In the genomic region with DNA sequence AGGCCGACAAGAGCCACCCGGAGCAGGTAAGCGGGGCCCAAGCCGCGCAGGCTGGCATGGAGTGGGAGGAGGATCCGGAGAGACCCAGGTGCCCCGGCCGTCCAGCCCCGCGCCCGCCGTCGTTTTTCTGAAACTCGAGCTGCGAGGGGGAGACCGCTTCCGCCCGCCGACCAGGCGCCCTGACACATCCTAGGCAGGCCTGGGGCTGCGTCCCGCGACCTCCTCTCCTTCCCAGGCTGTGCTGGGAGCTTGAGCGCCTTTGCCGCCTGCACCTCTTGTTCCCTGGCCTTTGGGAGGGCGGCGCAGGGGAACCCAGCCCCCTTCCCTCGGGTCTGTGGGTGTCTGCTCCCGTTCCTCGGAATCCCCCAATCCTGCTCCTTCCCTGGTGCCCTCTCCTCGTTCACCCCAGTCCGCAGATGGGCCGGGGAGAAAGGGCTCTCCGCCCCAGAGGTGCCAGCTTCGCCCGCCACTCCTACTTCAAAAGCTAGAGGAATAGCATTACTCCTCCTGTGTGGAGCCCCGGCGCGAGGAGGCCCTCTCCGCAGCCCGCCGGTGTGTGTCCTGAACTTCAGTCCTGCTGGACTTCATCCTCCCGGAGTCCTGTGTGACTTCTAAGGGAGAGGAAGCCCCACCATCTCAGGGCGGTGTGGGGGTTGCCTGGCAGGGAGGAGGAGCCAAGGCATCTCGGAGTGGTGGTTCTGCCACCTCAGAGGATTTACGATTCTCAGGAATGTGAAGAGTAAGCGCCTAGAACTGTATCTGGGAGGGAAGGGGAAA, we compare ENCODE assay signal across 9 cellular contexts.
DNase-seq lines count a peak whose midpoint lies in the region; ATAC-seq and TF ChIP-seq lines count a peak whose summit lies in the region.
"Had no signal": no experiment of that assay in that cellular context is flagged by ENCODE, and none has a peak within 500 bp of the region (broad histone marks: within the 10 kb centered on the region; RNA-seq: fewer than 3 reads in every experiment).

No MANE protein-coding gene starts in this region.

- no peaks in the 10 kb centered on the region for H3K9me3 Mint-ChIP-seq in activated naive CD4-positive, alpha-beta T cell treated with anti-CD3 and anti-CD28 coated beads, Interleukin-2, amount 50 U/mL, for 24 hours

- TF ChIP-seq CTCF in AG09309 (IDR thresholded peaks at IDR 0.05; ENCODE audit: control insufficient read depth, insufficient read depth, low read depth, low read length, missing control alignments) (no peak), NB4 (IDR thresholded peaks at IDR 0.05; ENCODE audit: low read depth, low read length) (no peak)

- H3K4me3 ChIP-seq in AG09309 (ENCODE audit: control insufficient read depth, low read depth, low read length) (peak overlapping the region; percentile 46), NB4 (ENCODE audit: low read depth, low read length) (peak overlapping the region; percentile 77), iPS DF 6.9 (ENCODE audit: low read length) (peak overlapping the region; percentile 97), skin epidermis (peak overlapping the region; percentile 61 to 94 (median 80))

- no peaks in the 10 kb centered on the region for H3K9me3 ChIP-seq in iPS DF 6.9 (ENCODE audit: control insufficient read depth, insufficient read depth, low read length)

- peak; percentile 9 for ATAC-seq in GM21447 (IDR thresholded peaks at IDR 0.05; ENCODE audit: unreplicated experiment)

- H3K36me3 ChIP-seq in iPS DF 6.9 (ENCODE audit: control insufficient read depth, insufficient read depth, low read length) = no peaks in the 10 kb centered on the region

- H3K4me3 Mint-ChIP-seq in activated naive CD4-positive, alpha-beta T cell treated with anti-CD3 and anti-CD28 coated beads, Interleukin-2, amount 50 U/mL, for 24 hours = peak overlapping the region; percentile 99

- WGBS in iPS DF 6.9 (ENCODE audit: insufficient coverage, insufficient read length) = no CpG with 5 or more reads among the region's 47 CpGs

- H3K27ac ChIP-seq in iPS DF 6.9 (ENCODE audit: low read length) (no peak overlapping the region), skin epidermis (peak overlapping the region; percentile 74 to 93 (median 84))

- peaks cover 69% of the 10 kb centered on the region for H3K4me1 Mint-ChIP-seq in activated naive CD4-positive, alpha-beta T cell treated with anti-CD3 and anti-CD28 coated beads, Interleukin-2, amount 50 U/mL, for 24 hours

- no peaks in the 10 kb centered on the region for H3K27me3 ChIP-seq in iPS DF 6.9 (ENCODE audit: control insufficient read depth, insufficient read depth, low read length)

- DNase-seq in AG09309 (ENCODE audit: low read depth) (no peak), NB4 (ENCODE audit: low read depth) (peak; percentile 53), iPS DF 6.9 (ENCODE audit: low read depth, low spot score) (no peak), NCI-H1694 (lab: John Stamatoyannopoulos, UW) (no peak), DMS153 (lab: John Stamatoyannopoulos, UW) (no peak)
- DNase-seq: left cardiac atrium had no signal

- peak overlapping the region; percentile 98 for H3K27ac Mint-ChIP-seq in activated naive CD4-positive, alpha-beta T cell treated with anti-CD3 and anti-CD28 coated beads, Interleukin-2, amount 50 U/mL, for 24 hours

- H3K36me3 Mint-ChIP-seq in activated naive CD4-positive, alpha-beta T cell treated with anti-CD3 and anti-CD28 coated beads, Interleukin-2, amount 50 U/mL, for 24 hours = peaks cover 5% of the 10 kb centered on the region

- no peak for TF ChIP-seq POLR2A in NB4 (IDR thresholded peaks at IDR 0.05; ENCODE audit: extremely low read depth, insufficient read length)

- no peaks in the 10 kb centered on the region for H3K27me3 Mint-ChIP-seq in activated naive CD4-positive, alpha-beta T cell treated with anti-CD3 and anti-CD28 coated beads, Interleukin-2, amount 50 U/mL, for 24 hours

- H3K4me1 ChIP-seq in iPS DF 6.9 (ENCODE audit: control insufficient read depth, insufficient read depth, low read length) = peaks cover 15% of the 10 kb centered on the region

Comparison
In these comparisons a context has a peak if more than half of its experiments do, and no peak if none do; other contexts are left out.
1. H3K4me3 ChIP-seq: peak in every context shown above with its lines; median percentile 97 in iPS DF 6.9; 80 in skin epidermis; 77 in NB4; 46 in AG09309.